ENCODE assay signal across 2 cellular contexts in genomic region chr19:47097396-47098217, GRCh38.
TF ChIP-seq lines count a peak whose summit lies in the region.

No MANE protein-coding gene starts in this region.

TF ChIP-seq in HCT116, 20 proteins besides CTCF, POLR2A, EP300 and RAD21:
- TF ChIP-seq CEBPB (IDR thresholded peaks at IDR 0.05; ENCODE audit: low read depth) (no peak), MAX (IDR thresholded peaks at IDR 0.05) (no peak), SP1 (IDR thresholded peaks at IDR 0.05; ENCODE audit: low read depth) (no peak), EZH2phosphoT487 (IDR thresholded peaks at IDR 0.05; ENCODE audit: borderline replicate concordance) (no peak), SIN3A (IDR thresholded peaks at IDR 0.05; ENCODE audit: low read depth) (no peak), ZNF274 (IDR thresholded peaks at IDR 0.05; ENCODE audit: low read depth, low read length) (no peak), CBX3 (IDR thresholded peaks at IDR 0.05; ENCODE audit: low read depth) (no peak), EZH2 (IDR thresholded peaks at IDR 0.05) (no peak), JUND (IDR thresholded peaks at IDR 0.05) (no peak), FOSL1 (IDR thresholded peaks at IDR 0.05; ENCODE audit: low read depth) (no peak), ELF1 (IDR thresholded peaks at IDR 0.05; ENCODE audit: borderline replicate concordance, low read depth) (no peak), ATF3 (IDR thresholded peaks at IDR 0.05) (no peak)

TF ChIP-seq in K562, 482 proteins besides CTCF, POLR2A, EP300 and RAD21:
- TF ChIP-seq, protein P1, sequence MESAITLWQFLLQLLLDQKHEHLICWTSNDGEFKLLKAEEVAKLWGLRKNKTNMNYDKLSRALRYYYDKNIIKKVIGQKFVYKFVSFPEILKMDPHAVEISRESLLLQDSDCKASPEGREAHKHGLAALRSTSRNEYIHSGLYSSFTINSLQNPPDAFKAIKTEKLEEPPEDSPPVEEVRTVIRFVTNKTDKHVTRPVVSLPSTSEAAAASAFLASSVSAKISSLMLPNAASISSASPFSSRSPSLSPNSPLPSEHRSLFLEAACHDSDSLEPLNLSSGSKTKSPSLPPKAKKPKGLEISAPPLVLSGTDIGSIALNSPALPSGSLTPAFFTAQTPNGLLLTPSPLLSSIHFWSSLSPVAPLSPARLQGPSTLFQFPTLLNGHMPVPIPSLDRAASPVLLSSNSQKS (CRISPR knock-in tag; IDR thresholded peaks at IDR 0.05): no peak
- TF ChIP-seq THAP7 (CRISPR knock-in tag; IDR thresholded peaks at IDR 0.05): no peak
- no peak for TF ChIP-seq JUND (IDR thresholded peaks at IDR 0.05; ENCODE audit: borderline replicate concordance, low read depth, low read length)
- no peak for TF ChIP-seq JUND (tag; IDR thresholded peaks at IDR 0.05; ENCODE audit: borderline replicate concordance, low read depth, low read length)
- no peak for TF ChIP-seq TAF9B (IDR thresholded peaks at IDR 0.05; ENCODE audit: partially characterized antibody)
- TF ChIP-seq, protein P2, sequence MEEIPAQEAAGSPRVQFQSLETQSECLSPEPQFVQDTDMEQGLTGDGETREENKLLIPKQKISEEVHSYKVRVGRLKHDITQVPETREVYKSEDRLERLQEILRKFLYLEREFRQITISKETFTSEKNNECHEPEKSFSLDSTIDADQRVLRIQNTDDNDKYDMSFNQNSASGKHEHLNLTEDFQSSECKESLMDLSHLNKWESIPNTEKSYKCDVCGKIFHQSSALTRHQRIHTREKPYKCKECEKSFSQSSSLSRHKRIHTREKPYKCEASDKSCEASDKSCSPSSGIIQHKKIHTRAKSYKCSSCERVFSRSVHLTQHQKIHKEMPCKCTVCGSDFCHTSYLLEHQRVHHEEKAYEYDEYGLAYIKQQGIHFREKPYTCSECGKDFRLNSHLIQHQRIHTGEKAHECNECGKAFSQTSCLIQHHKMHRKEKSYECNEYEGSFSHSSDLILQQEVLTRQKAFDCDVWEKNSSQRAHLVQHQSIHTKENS (CRISPR knock-in tag; IDR thresholded peaks at IDR 0.05): no peak
- no peak for TF ChIP-seq XRCC5 (IDR thresholded peaks at IDR 0.05; ENCODE audit: low read depth, low read length)
- TF ChIP-seq POLR2G (IDR thresholded peaks at IDR 0.05; ENCODE audit: low read depth, low read length): 0 out of 2 replicates have a peak, but pooled peaks have one; percentile 13
